Comparison of ENCODE assay signal across 17 cellular contexts in genomic region chr13:100497394-100497793, GRCh38.
A peak's percentile ranks its signal among the peaks of the same experiment; 100 is the strongest.
DNase-seq lines count a peak whose midpoint lies in the region; ATAC-seq lines count a peak whose summit lies in the region.
"Had no signal": no experiment of that assay in that cellular context is flagged by ENCODE, and none has a peak within 500 bp of the region (broad histone marks: within the 10 kb centered on the region; RNA-seq: fewer than 3 reads in every experiment).

No MANE protein-coding gene starts in this region.

- in situ Hi-C loops in GM23248 (cut with MboI), result no loop called here

- no peak overlapping the region for H3K9ac ChIP-seq in GM23248
- H3K9ac ChIP-seq: parathyroid adenoma had no signal

- H4K20me1 ChIP-seq in GM23248 (ENCODE audit: insufficient read depth), result no peaks in the 10 kb centered on the region

- 96 to 97% methylated on average over 1 of the region's 1 CpG for WGBS in GM23248 (ENCODE audit: low coverage in 1 of 2, low lambda C conversion rate in 2 of 2, missing lambda C conversion rate in 2 of 2), 2 experiments

- no peaks in the 10 kb centered on the region for H3K9me3 ChIP-seq in GM23248 (ENCODE audit: low read depth)
- H3K9me3 ChIP-seq: HAP-1, suprapubic skin had no signal

- H2AFZ ChIP-seq in GM23248, result no peak overlapping the region
- H2AFZ ChIP-seq: parathyroid adenoma had no signal

- H3K4me2 ChIP-seq in GM23248 (ENCODE audit: unreplicated experiment), result no peak overlapping the region

- H3K4me3 ChIP-seq in GM23248, result no peak overlapping the region
- H3K4me3 ChIP-seq: HAP-1, suprapubic skin had no signal

- no peak overlapping the region for H3K27ac ChIP-seq in GM23248
- H3K27ac ChIP-seq: parathyroid adenoma, suprapubic skin had no signal

- no peaks in the 10 kb centered on the region for H3K27me3 ChIP-seq in GM23248 (replicated peaks; ENCODE audit: insufficient read depth)
- H3K27me3 ChIP-seq: suprapubic skin had no signal

- H3K9me2 ChIP-seq in GM23248 (ENCODE audit: insufficient read depth), result no peaks in the 10 kb centered on the region

- peak; percentile 44 for DNase-seq in GM23248
- peak; percentile 25 for DNase-seq in RPMI7951 (ENCODE audit: low read depth)
- peak; percentile 67 for DNase-seq in dermis blood vessel endothelial cell
- DNase-seq in myocyte (ENCODE audit: low read depth), result peak; percentile 92
- no peak for DNase-seq in CD1c-positive myeloid dendritic cell (ENCODE audit: extremely low spot score)
- DNase-seq in NCI-H2227 treated with DMSO at 0.1 percent for 48 hours (lab: John Stamatoyannopoulos, UW), result no peak
- DNase-seq in NCI-H1417 (lab: John Stamatoyannopoulos, UW), result no peak
- DNase-seq: activated CD8-positive, alpha-beta memory T cell treated with anti-CD3 and anti-CD28 coated beads for 24 hours; C1 segment of cervical spinal cord; DND-41; effector CD4-positive, alpha-beta T cell; NCI-H2107 had no signal

- no peak for ATAC-seq in GM19463 (IDR thresholded peaks at IDR 0.05; ENCODE audit: unreplicated experiment)
- ATAC-seq: WTC11 had no signal

- no peaks in the 10 kb centered on the region for H3F3A ChIP-seq in GM23248 (ENCODE audit: insufficient read depth)

- no peaks in the 10 kb centered on the region for H3K36me3 ChIP-seq in GM23248 (ENCODE audit: low read depth)
- H3K36me3 ChIP-seq: HAP-1, suprapubic skin had no signal

- H3K79me2 ChIP-seq in GM23248 (ENCODE audit: insufficient read depth), result no peaks in the 10 kb centered on the region
- H3K79me2 ChIP-seq: parathyroid adenoma had no signal

- H3K4me1 ChIP-seq in GM23248 (ENCODE audit: insufficient read depth), result 0 out of 2 replicates have a peak, but pooled peaks cover 6% of the 10 kb centered on the region
- H3K4me1 ChIP-seq: HAP-1, suprapubic skin had no signal

Comparison
In these comparisons a context has a peak if more than half of its experiments do, and no peak if none do; other contexts are left out.
1. DNase-seq: peak in GM23248 (single experiment), RPMI7951 (single experiment), dermis blood vessel endothelial cell (single experiment) and myocyte (single experiment); none in CD1c-positive myeloid dendritic cell (single experiment), NCI-H2227 treated with DMSO at 0.1 percent for 48 hours (single experiment) and NCI-H1417 (0 of 3).